In genomic region chr2:75076088-75076487, GRCh38 we compare ENCODE assay signal across 19 cellular contexts.
DNase-seq lines count a peak whose midpoint lies in the region; ATAC-seq and TF ChIP-seq lines count a peak whose summit lies in the region.
"Had no signal": no experiment of that assay in that cellular context is flagged by ENCODE, and none has a peak within 500 bp of the region (broad histone marks: within the 10 kb centered on the region; RNA-seq: fewer than 3 reads in every experiment).

No MANE protein-coding gene starts in this region.

- H3K4me3 ChIP-seq in brain microvascular endothelial cell (ENCODE audit: low read depth, low read length) (no peak overlapping the region), left ventricle myocardium inferior (no peak overlapping the region)
- H3K4me3 ChIP-seq: esophagus squamous epithelium, hepatocyte, pancreas, uterus had no signal

- H3K27me3 ChIP-seq in brain microvascular endothelial cell (replicated peaks) (no peaks in the 10 kb centered on the region), left ventricle myocardium inferior (ENCODE audit: low read depth) (no peaks in the 10 kb centered on the region)
- H3K27me3 ChIP-seq: esophagus squamous epithelium, hepatocyte, pancreas, uterus had no signal

- intact Hi-C loops in left ventricle myocardium inferior (cut with micrococcal nuclease), result no loop called here

- no peaks in the 10 kb centered on the region for H3K36me3 ChIP-seq in brain microvascular endothelial cell (replicated peaks)
- H3K36me3 ChIP-seq in left ventricle myocardium inferior, result peaks cover 2% of the 10 kb centered on the region
- H3K36me3 ChIP-seq: esophagus squamous epithelium, pancreas, uterus had no signal

- H3K4me1 ChIP-seq in left ventricle myocardium inferior, result no peaks in the 10 kb centered on the region
- H3K4me1 ChIP-seq: esophagus squamous epithelium, pancreas, uterus had no signal

- DNase-seq in DMS 273 (lab: John Stamatoyannopoulos, UW; ENCODE audit: unreplicated experiment) (peak; percentile 98), NCI-H1436 treated with DMSO at 0.1 percent for 48 hours (lab: John Stamatoyannopoulos, UW) (peak; percentile 94), NCI-H345 treated with DMSO at 0.1 percent for 48 hours (lab: John Stamatoyannopoulos, UW; ENCODE audit: unreplicated experiment) (peak; percentile 98), SK-N-DZ (ENCODE audit: low spot score) (peak; percentile 75), brain microvascular endothelial cell (no peak), left ventricle myocardium inferior (no peak)
- DNase-seq in stimulated activated CD4-positive, alpha-beta T cell treated with anti-CD3 and anti-CD28 coated beads, Interleukin-4, amount 100 ng/mL, for 4 hours, result no peak
- DNase-seq: activated CD4-positive, alpha-beta memory T cell treated with anti-CD3 and anti-CD28 coated beads for 36 hours; CD4-positive, alpha-beta memory T cell; esophagus squamous epithelium; left colon; pancreas; PC-3; SK-N-SH; stimulated activated CD4-positive, alpha-beta T cell treated with anti-CD3 and anti-CD28 coated beads, Interleukin-12 subunit alpha, Interleukin-12 subunit beta, amount 100 ng/mL, for 4 hours; uterus had no signal

- H3K27ac ChIP-seq in brain microvascular endothelial cell, result no peak overlapping the region
- H3K27ac ChIP-seq in left ventricle myocardium inferior (replicated peaks), result no peak overlapping the region
- H3K27ac ChIP-seq: esophagus squamous epithelium, hepatocyte, pancreas, uterus had no signal

- ATAC-seq in HG03108 (IDR thresholded peaks at IDR 0.05; ENCODE audit: unreplicated experiment), result no peak
- ATAC-seq: HepG2, left colon, PC-3 had no signal

- in situ Hi-C loops in brain microvascular endothelial cell (cut with HindIII; ENCODE audit: low pct_ligation_motif_present, low sequenced_read_pairs), result no loop called here

- no peak for TF ChIP-seq CTCF in brain microvascular endothelial cell (IDR thresholded peaks at IDR 0.05; ENCODE audit: low read depth, low read length, missing control alignments)
- no peak for TF ChIP-seq CTCF in left ventricle myocardium inferior (IDR thresholded peaks at IDR 0.05; ENCODE audit: borderline replicate concordance)

- no peaks in the 10 kb centered on the region for H3K9me3 ChIP-seq in left ventricle myocardium inferior (replicated peaks)
- H3K9me3 ChIP-seq: esophagus squamous epithelium, pancreas, SK-N-SH, uterus had no signal

Comparison
In these comparisons a context has a peak if more than half of its experiments do, and no peak if none do; other contexts are left out.
1. DNase-seq: peak in DMS 273 (single experiment), NCI-H1436 treated with DMSO at 0.1 percent for 48 hours (single experiment), NCI-H345 treated with DMSO at 0.1 percent for 48 hours (single experiment) and SK-N-DZ (single experiment); none in brain microvascular endothelial cell (single experiment), left ventricle myocardium inferior (single experiment) and stimulated activated CD4-positive, alpha-beta T cell treated with anti-CD3 and anti-CD28 coated beads, Interleukin-4, amount 100 ng/mL, for 4 hours (0 of 2).